Comparison of ENCODE assay signal across 23 cellular contexts in genomic region chr3:135865554-135865953, GRCh38.
"Had no signal": no experiment of that assay in that cellular context is flagged by ENCODE, and none has a peak within 500 bp of the region (broad histone marks: within the 10 kb centered on the region; RNA-seq: fewer than 3 reads in every experiment).

No MANE protein-coding gene starts in this region.

- H3K9me3 Mint-ChIP-seq: activated B cell treated with CpG ODN at 0.5 μM for 24 hours; activated naive CD4-positive, alpha-beta T cell treated with anti-CD3 and anti-CD28 coated beads for 36 hours; activated naive CD8-positive, alpha-beta T cell treated with anti-CD3 and anti-CD28 coated beads, Interleukin-2, amount 10 ng/mL, durations not matched to agents 7 days and 5 days; neural progenitor cell; type B pancreatic cell had no signal

- H3K27ac Mint-ChIP-seq: activated B cell treated with CpG ODN at 0.5 μM for 24 hours; activated CD4-positive, alpha-beta memory T cell treated with anti-CD3 and anti-CD28 coated beads for 36 hours; activated naive CD4-positive, alpha-beta T cell treated with anti-CD3 and anti-CD28 coated beads for 36 hours; activated naive CD8-positive, alpha-beta T cell treated with anti-CD3 and anti-CD28 coated beads, Interleukin-2, amount 10 ng/mL, durations not matched to agents 7 days and 5 days; endodermal cell; naive thymus-derived CD8-positive, alpha-beta T cell; neural progenitor cell; T-helper 1 cell treated with Interleukin-12 subunit alpha and Interleukin-12 subunit beta and Interleukin-4 antibody, amounts not matched to agents 30 μg/mL and 1 μg/mL, for 36 hours; type B pancreatic cell had no signal

- H3K4me1 ChIP-seq: esophagus squamous epithelium, foreskin keratinocyte, lower lobe of right lung, neural progenitor cell, spleen had no signal

- H3K4me1 Mint-ChIP-seq: activated B cell treated with CpG ODN at 0.5 μM for 24 hours; activated naive CD8-positive, alpha-beta T cell treated with anti-CD3 and anti-CD28 coated beads, Interleukin-2, amount 10 ng/mL, durations not matched to agents 7 days and 5 days; endodermal cell; naive thymus-derived CD8-positive, alpha-beta T cell; neural progenitor cell had no signal

- H3K36me3 ChIP-seq: esophagus squamous epithelium, lower lobe of right lung, neural progenitor cell, spleen, thoracic aorta had no signal

- ATAC-seq: mucosa of descending colon; naive thymus-derived CD8-positive, alpha-beta T cell had no signal

- H3K27me3 ChIP-seq: esophagus squamous epithelium, neural progenitor cell had no signal

- H3K9ac ChIP-seq: neural progenitor cell had no signal

- H3K4me3 Mint-ChIP-seq: activated B cell treated with CpG ODN at 0.5 μM for 24 hours; activated CD4-positive, alpha-beta memory T cell treated with anti-CD3 and anti-CD28 coated beads for 36 hours; activated naive CD4-positive, alpha-beta T cell treated with anti-CD3 and anti-CD28 coated beads for 36 hours; activated naive CD8-positive, alpha-beta T cell treated with anti-CD3 and anti-CD28 coated beads, Interleukin-2, amount 10 ng/mL, durations not matched to agents 7 days and 5 days; endodermal cell; naive thymus-derived CD8-positive, alpha-beta T cell; neural progenitor cell; T-helper 1 cell treated with Interleukin-12 subunit alpha and Interleukin-12 subunit beta and Interleukin-4 antibody, amounts not matched to agents 30 μg/mL and 1 μg/mL, for 36 hours; type B pancreatic cell had no signal

- H3K27ac ChIP-seq: esophagus squamous epithelium, foreskin keratinocyte, lower lobe of right lung, neural progenitor cell, spleen, thoracic aorta had no signal

- H2AFZ ChIP-seq: neural progenitor cell had no signal

- H3K27me3 Mint-ChIP-seq: type B pancreatic cell had no signal

- H3K4me2 ChIP-seq: neural progenitor cell had no signal

- H3K9me3 ChIP-seq: esophagus squamous epithelium, lower lobe of right lung, mucosa of descending colon, thoracic aorta had no signal

- DNase-seq: activated B cell treated with CpG ODN at 0.5 μM for 24 hours; activated CD4-positive, alpha-beta memory T cell treated with anti-CD3 and anti-CD28 coated beads for 36 hours; activated CD4-positive, alpha-beta T cell treated with anti-CD3 and anti-CD28 coated beads for 4 hours; activated naive CD4-positive, alpha-beta T cell treated with anti-CD3 and anti-CD28 coated beads for 36 hours; activated naive CD8-positive, alpha-beta T cell treated with anti-CD3 and anti-CD28 coated beads, Interleukin-2, amount 10 ng/mL, durations not matched to agents 7 days and 5 days; activated T-cell treated with anti-CD3 and anti-CD28 coated beads, Interleukin-2, amount 50 U/mL, for 48 hours; amygdala; cortex of kidney; endodermal cell; esophagus squamous epithelium; foreskin keratinocyte; hippocampal formation; lower lobe of right lung; mesendoderm; mucosa of descending colon; naive thymus-derived CD8-positive, alpha-beta T cell; spleen; stimulated activated CD4-positive, alpha-beta T cell treated with anti-CD3 and anti-CD28 coated beads, Interleukin-4, amount 100 ng/mL, for 1 hour; stimulated activated naive CD4-positive, alpha-beta T cell had no signal

- H3K36me3 Mint-ChIP-seq: activated CD4-positive, alpha-beta memory T cell treated with anti-CD3 and anti-CD28 coated beads for 36 hours; activated naive CD8-positive, alpha-beta T cell treated with anti-CD3 and anti-CD28 coated beads, Interleukin-2, amount 10 ng/mL, durations not matched to agents 7 days and 5 days; naive thymus-derived CD8-positive, alpha-beta T cell; neural progenitor cell; type B pancreatic cell had no signal

- H3K4me3 ChIP-seq: esophagus squamous epithelium, lower lobe of right lung, mucosa of descending colon, neural progenitor cell, spleen, thoracic aorta had no signal
